ENCODE assay signal across 1 cellular context in the genomic region with DNA sequence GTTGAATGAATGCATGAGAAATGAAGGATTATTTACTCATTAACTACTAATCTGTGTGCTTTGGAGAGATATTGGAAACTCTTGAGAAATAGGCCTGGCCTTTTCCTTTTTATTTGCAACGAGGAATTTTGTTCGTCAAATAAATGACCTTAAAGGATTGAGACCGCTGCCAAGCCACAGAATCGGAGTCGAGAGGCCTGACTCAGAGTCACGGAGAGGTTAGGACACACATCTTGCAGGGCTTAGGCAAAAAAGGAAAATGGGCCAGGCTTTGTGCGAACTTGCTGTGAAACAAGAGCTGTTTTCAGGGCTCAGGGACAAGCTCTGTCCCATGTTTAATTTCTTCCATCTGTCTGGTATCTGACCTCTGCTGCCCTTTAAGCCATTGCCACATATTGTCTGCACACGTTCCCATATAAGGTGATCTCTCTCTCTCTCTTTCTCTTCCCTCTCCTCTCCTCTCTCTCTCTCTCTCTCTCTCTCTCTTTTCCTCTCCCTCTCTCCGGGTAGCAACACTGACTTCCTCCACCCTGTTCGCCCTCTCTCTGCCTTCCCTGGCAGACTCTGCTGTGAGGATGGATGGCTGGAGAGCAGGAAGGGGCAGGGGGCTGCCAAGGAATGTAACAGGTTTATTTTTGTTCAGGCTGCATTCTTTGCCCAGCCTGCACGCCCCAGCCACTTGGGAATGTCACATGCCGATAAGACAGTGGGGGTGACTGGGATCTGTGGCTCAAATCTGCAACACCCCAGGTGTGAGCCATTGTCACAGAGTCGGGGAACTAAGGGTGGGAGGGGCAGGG.
TF ChIP-seq lines count a peak whose summit lies in the region.

No MANE protein-coding gene starts in this region.

TF ChIP-seq in HepG2, 621 proteins besides CTCF, POLR2A, EP300 and RAD21 (continued from another document and continues in another):
- TF ChIP-seq, protein P1, sequence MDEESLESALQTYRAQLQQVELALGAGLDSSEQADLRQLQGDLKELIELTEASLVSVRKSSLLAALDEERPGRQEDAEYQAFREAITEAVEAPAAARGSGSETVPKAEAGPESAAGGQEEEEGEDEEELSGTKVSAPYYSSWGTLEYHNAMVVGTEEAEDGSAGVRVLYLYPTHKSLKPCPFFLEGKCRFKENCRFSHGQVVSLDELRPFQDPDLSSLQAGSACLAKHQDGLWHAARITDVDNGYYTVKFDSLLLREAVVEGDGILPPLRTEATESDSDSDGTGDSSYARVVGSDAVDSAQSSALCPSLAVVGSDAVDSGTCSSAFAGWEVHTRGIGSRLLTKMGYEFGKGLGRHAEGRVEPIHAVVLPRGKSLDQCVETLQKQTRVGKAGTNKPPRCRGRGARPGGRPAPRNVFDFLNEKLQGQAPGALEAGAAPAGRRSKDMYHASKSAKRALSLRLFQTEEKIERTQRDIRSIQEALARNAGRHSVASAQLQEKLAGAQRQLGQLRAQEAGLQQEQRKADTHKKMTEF (CRISPR knock-in tag; IDR thresholded peaks at IDR 0.05), result peak; percentile 70
- TF ChIP-seq GATAD1 (CRISPR knock-in tag; IDR thresholded peaks at IDR 0.05), result peak; percentile 65
- no peak for TF ChIP-seq ZNF510 (CRISPR knock-in tag; IDR thresholded peaks at IDR 0.05; ENCODE audit: low read depth)
- TF ChIP-seq ZNF569 (CRISPR knock-in tag; IDR thresholded peaks at IDR 0.05; ENCODE audit: borderline replicate concordance), result no peak
- TF ChIP-seq ZNF251 (CRISPR knock-in tag; IDR thresholded peaks at IDR 0.05), result no peak
- 0 out of 2 replicates have a peak, but pooled peaks have one; percentile 54 for TF ChIP-seq ZSCAN30 (CRISPR knock-in tag; IDR thresholded peaks at IDR 0.05)
- TF ChIP-seq ZNF256 (CRISPR knock-in tag; conservative IDR thresholded peaks at IDR 0.05), result no peak
- 0 out of 2 replicates have a peak, but pooled peaks have one; percentile 25 for TF ChIP-seq ZNF556 (CRISPR knock-in tag; IDR thresholded peaks at IDR 0.05; ENCODE audit: borderline replicate concordance)
- TF ChIP-seq, protein P2, sequence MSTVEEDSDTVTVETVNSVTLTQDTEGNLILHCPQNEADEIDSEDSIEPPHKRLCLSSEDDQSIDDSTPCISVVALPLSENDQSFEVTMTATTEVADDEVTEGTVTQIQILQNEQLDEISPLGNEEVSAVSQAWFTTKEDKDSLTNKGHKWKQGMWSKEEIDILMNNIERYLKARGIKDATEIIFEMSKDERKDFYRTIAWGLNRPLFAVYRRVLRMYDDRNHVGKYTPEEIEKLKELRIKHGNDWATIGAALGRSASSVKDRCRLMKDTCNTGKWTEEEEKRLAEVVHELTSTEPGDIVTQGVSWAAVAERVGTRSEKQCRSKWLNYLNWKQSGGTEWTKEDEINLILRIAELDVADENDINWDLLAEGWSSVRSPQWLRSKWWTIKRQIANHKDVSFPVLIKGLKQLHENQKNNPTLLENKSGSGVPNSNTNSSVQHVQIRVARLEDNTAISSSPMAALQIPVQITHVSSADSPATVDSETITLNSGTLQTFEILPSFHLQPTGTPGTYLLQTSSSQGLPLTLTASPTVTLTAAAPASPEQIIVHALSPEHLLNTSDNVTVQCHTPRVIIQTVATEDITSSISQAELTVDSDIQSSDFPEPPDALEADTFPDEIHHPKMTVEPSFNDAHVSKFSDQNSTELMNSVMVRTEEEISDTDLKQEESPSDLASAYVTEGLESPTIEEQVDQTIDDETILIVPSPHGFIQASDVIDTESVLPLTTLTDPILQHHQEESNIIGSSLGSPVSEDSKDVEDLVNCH (CRISPR knock-in tag; IDR thresholded peaks at IDR 0.05), result no peak
- TF ChIP-seq, protein P3, sequence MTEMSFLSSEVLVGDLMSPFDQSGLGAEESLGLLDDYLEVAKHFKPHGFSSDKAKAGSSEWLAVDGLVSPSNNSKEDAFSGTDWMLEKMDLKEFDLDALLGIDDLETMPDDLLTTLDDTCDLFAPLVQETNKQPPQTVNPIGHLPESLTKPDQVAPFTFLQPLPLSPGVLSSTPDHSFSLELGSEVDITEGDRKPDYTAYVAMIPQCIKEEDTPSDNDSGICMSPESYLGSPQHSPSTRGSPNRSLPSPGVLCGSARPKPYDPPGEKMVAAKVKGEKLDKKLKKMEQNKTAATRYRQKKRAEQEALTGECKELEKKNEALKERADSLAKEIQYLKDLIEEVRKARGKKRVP (CRISPR knock-in tag; IDR thresholded peaks at IDR 0.05), result no peak
- TF ChIP-seq, protein P4, sequence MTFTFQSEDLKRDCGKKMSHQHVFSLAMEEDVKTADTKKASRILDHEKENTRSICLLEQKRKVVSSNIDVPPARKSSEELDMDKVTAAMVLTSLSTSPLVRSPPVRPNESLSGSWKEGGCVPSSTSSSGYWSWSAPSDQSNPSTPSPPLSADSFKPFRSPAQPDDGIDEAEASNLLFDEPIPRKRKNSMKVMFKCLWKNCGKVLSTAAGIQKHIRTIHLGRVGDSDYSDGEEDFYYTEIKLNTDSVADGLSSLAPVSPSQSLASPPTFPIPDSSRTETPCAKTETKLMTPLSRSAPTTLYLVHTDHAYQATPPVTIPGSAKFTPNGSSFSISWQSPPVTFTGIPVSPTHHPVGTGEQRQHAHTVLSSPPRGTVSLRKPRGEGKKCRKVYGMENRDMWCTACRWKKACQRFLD (CRISPR knock-in tag; IDR thresholded peaks at IDR 0.05; ENCODE audit: borderline replicate concordance), result 0 out of 2 replicates have a peak, but pooled peaks have one; percentile 33
- TF ChIP-seq LCORL (IDR thresholded peaks at IDR 0.05), result peak; percentile 77
- peak; percentile 59 for TF ChIP-seq LCORL (CRISPR knock-in tag; IDR thresholded peaks at IDR 0.05)
- no peak for TF ChIP-seq ZSCAN9 (CRISPR knock-in tag; IDR thresholded peaks at IDR 0.05; ENCODE audit: borderline replicate concordance)
- no peak for TF ChIP-seq HDAC6 (IDR thresholded peaks at IDR 0.05; ENCODE audit: low read depth, low read length)
- TF ChIP-seq ZNF337 (CRISPR knock-in tag; IDR thresholded peaks at IDR 0.05; ENCODE audit: borderline replicate concordance, low read depth), result no peak
- TF ChIP-seq, protein P5, sequence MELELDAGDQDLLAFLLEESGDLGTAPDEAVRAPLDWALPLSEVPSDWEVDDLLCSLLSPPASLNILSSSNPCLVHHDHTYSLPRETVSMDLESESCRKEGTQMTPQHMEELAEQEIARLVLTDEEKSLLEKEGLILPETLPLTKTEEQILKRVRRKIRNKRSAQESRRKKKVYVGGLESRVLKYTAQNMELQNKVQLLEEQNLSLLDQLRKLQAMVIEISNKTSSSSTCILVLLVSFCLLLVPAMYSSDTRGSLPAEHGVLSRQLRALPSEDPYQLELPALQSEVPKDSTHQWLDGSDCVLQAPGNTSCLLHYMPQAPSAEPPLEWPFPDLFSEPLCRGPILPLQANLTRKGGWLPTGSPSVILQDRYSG (CRISPR knock-in tag; IDR thresholded peaks at IDR 0.05), result no peak
- TF ChIP-seq ZNF747 (CRISPR knock-in tag; IDR thresholded peaks at IDR 0.05; ENCODE audit: borderline replicate concordance), result no peak
- TF ChIP-seq ZNF354B (CRISPR knock-in tag; IDR thresholded peaks at IDR 0.05), result no peak
- peak; percentile 79 for TF ChIP-seq RARA (CRISPR knock-in tag; IDR thresholded peaks at IDR 0.05)
- TF ChIP-seq, protein P6, sequence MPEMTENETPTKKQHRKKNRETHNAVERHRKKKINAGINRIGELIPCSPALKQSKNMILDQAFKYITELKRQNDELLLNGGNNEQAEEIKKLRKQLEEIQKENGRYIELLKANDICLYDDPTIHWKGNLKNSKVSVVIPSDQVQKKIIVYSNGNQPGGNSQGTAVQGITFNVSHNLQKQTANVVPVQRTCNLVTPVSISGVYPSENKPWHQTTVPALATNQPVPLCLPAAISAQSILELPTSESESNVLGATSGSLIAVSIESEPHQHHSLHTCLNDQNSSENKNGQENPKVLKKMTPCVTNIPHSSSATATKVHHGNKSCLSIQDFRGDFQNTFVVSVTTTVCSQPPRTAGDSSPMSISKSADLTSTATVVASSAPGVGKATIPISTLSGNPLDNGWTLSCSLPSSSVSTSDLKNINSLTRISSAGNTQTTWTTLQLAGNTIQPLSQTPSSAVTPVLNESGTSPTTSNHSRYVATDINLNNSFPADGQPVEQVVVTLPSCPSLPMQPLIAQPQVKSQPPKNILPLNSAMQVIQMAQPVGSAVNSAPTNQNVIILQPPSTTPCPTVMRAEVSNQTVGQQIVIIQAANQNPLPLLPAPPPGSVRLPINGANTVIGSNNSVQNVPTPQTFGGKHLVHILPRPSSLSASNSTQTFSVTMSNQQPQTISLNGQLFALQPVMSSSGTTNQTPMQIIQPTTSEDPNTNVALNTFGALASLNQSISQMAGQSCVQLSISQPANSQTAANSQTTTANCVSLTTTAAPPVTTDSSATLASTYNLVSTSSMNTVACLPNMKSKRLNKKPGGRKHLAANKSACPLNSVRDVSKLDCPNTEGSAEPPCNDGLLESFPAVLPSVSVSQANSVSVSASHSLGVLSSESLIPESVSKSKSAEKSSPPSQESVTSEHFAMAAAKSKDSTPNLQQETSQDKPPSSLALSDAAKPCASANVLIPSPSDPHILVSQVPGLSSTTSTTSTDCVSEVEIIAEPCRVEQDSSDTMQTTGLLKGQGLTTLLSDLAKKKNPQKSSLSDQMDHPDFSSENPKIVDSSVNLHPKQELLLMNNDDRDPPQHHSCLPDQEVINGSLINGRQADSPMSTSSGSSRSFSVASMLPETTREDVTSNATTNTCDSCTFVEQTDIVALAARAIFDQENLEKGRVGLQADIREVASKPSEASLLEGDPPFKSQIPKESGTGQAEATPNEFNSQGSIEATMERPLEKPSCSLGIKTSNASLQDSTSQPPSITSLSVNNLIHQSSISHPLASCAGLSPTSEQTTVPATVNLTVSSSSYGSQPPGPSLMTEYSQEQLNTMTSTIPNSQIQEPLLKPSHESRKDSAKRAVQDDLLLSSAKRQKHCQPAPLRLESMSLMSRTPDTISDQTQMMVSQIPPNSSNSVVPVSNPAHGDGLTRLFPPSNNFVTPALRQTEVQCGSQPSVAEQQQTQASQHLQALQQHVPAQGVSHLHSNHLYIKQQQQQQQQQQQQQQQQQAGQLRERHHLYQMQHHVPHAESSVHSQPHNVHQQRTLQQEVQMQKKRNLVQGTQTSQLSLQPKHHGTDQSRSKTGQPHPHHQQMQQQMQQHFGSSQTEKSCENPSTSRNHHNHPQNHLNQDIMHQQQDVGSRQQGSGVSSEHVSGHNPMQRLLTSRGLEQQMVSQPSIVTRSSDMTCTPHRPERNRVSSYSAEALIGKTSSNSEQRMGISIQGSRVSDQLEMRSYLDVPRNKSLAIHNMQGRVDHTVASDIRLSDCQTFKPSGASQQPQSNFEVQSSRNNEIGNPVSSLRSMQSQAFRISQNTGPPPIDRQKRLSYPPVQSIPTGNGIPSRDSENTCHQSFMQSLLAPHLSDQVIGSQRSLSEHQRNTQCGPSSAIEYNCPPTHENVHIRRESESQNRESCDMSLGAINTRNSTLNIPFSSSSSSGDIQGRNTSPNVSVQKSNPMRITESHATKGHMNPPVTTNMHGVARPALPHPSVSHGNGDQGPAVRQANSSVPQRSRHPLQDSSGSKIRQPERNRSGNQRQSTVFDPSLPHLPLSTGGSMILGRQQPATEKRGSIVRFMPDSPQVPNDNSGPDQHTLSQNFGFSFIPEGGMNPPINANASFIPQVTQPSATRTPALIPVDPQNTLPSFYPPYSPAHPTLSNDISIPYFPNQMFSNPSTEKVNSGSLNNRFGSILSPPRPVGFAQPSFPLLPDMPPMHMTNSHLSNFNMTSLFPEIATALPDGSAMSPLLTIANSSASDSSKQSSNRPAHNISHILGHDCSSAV (CRISPR knock-in tag; IDR thresholded peaks at IDR 0.05; ENCODE audit: borderline replicate concordance), result no peak
- no peak for TF ChIP-seq IKZF4 (CRISPR knock-in tag; IDR thresholded peaks at IDR 0.05; ENCODE audit: borderline replicate concordance, low read depth, not compliant biosample characterization)
- peak; percentile 62; the same call in 1 of the 2 replicates for TF ChIP-seq ZSCAN21 (CRISPR knock-in tag; IDR thresholded peaks at IDR 0.05; ENCODE audit: borderline replicate concordance)
- no peak for TF ChIP-seq PLRG1 (conservative IDR thresholded peaks at IDR 0.05)
- TF ChIP-seq ASH2L (IDR thresholded peaks at IDR 0.05; ENCODE audit: insufficient read length, low read depth, low read length), result peak; percentile 85
- TF ChIP-seq SRSF9 (IDR thresholded peaks at IDR 0.05; ENCODE audit: borderline replicate concordance, insufficient read depth, low read depth, low read length, poor library complexity, severe bottlenecking), result no peak
- TF ChIP-seq, protein P7, sequence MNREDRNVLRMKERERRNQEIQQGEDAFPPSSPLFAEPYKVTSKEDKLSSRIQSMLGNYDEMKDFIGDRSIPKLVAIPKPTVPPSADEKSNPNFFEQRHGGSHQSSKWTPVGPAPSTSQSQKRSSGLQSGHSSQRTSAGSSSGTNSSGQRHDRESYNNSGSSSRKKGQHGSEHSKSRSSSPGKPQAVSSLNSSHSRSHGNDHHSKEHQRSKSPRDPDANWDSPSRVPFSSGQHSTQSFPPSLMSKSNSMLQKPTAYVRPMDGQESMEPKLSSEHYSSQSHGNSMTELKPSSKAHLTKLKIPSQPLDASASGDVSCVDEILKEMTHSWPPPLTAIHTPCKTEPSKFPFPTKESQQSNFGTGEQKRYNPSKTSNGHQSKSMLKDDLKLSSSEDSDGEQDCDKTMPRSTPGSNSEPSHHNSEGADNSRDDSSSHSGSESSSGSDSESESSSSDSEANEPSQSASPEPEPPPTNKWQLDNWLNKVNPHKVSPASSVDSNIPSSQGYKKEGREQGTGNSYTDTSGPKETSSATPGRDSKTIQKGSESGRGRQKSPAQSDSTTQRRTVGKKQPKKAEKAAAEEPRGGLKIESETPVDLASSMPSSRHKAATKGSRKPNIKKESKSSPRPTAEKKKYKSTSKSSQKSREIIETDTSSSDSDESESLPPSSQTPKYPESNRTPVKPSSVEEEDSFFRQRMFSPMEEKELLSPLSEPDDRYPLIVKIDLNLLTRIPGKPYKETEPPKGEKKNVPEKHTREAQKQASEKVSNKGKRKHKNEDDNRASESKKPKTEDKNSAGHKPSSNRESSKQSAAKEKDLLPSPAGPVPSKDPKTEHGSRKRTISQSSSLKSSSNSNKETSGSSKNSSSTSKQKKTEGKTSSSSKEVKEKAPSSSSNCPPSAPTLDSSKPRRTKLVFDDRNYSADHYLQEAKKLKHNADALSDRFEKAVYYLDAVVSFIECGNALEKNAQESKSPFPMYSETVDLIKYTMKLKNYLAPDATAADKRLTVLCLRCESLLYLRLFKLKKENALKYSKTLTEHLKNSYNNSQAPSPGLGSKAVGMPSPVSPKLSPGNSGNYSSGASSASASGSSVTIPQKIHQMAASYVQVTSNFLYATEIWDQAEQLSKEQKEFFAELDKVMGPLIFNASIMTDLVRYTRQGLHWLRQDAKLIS (CRISPR knock-in tag; IDR thresholded peaks at IDR 0.05), result 0 out of 2 replicates have a peak, but pooled peaks have one; percentile 35
- TF ChIP-seq, protein P8, sequence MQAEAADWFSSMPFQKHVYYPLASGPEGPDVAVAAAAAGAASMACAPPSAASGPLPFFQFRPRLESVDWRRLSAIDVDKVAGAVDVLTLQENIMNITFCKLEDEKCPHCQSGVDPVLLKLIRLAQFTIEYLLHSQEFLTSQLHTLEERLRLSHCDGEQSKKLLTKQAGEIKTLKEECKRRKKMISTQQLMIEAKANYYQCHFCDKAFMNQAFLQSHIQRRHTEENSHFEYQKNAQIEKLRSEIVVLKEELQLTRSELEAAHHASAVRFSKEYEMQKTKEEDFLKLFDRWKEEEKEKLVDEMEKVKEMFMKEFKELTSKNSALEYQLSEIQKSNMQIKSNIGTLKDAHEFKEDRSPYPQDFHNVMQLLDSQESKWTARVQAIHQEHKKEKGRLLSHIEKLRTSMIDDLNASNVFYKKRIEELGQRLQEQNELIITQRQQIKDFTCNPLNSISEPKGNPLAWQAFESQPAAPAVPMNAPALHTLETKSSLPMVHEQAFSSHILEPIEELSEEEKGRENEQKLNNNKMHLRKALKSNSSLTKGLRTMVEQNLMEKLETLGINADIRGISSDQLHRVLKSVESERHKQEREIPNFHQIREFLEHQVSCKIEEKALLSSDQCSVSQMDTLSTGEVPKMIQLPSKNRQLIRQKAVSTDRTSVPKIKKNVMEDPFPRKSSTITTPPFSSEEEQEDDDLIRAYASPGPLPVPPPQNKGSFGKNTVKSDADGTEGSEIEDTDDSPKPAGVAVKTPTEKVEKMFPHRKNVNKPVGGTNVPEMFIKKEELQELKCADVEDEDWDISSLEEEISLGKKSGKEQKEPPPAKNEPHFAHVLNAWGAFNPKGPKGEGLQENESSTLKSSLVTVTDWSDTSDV (CRISPR knock-in tag; IDR thresholded peaks at IDR 0.05), result no peak
- TF ChIP-seq KAT2B (IDR thresholded peaks at IDR 0.05; ENCODE audit: borderline replicate concordance, low read depth, low read length), result no peak
- TF ChIP-seq ZNF496 (CRISPR knock-in tag; IDR thresholded peaks at IDR 0.05; ENCODE audit: insufficient replicate concordance), result no peak
